Comparison of ENCODE assay signal across 1 cellular context in the genomic region with DNA sequence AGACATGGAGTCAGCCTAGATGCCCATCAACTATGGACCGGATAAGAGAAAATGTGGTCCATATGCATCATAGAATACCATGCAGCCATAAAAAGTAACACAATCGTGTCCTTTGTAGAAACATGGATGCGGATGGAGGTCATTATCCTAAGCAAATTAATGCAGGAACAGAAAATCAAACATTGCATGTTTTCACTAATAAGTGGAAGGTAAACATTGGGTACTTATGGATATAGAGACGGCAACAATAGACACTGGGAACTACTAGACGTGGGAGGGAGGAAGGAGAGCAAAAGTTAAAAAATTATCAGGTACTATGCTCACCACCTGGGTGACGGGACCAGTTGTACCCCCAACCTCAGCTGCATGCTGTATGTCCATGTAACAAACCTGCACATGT.
A peak's percentile ranks its signal among the peaks of the same experiment; 100 is the strongest.
TF ChIP-seq lines count a peak whose summit lies in the region.

No MANE protein-coding gene starts in this region.

TF ChIP-seq in HepG2, 621 proteins besides CTCF, POLR2A, EP300 and RAD21 (continued from another document and continues in another):
- TF ChIP-seq ZXDC (CRISPR knock-in tag; IDR thresholded peaks at IDR 0.05) (no peak), ZSCAN9 (CRISPR knock-in tag; IDR thresholded peaks at IDR 0.05; ENCODE audit: borderline replicate concordance) (no peak), ZNF713 (CRISPR knock-in tag; IDR thresholded peaks at IDR 0.05) (no peak), ZNF3 (CRISPR knock-in tag; IDR thresholded peaks at IDR 0.05) (no peak), ATF7 (IDR thresholded peaks at IDR 0.05) (no peak), ATF7 (CRISPR knock-in tag; IDR thresholded peaks at IDR 0.05) (no peak), EZH2 (conservative IDR thresholded peaks at IDR 0.05; ENCODE audit: low read depth, low read length) (no peak), ZNF343 (CRISPR knock-in tag; IDR thresholded peaks at IDR 0.05) (no peak), ZMYM4 (CRISPR knock-in tag; IDR thresholded peaks at IDR 0.05) (no peak), TOE1 (CRISPR knock-in tag; IDR thresholded peaks at IDR 0.05) (no peak), MTA3 (CRISPR knock-in tag; IDR thresholded peaks at IDR 0.05) (no peak), ZNF230 (CRISPR knock-in tag; IDR thresholded peaks at IDR 0.05) (no peak), ZNF547 (CRISPR knock-in tag; IDR thresholded peaks at IDR 0.05) (no peak), ZBTB21 (CRISPR knock-in tag; IDR thresholded peaks at IDR 0.05) (no peak), TGIF2 (CRISPR knock-in tag; IDR thresholded peaks at IDR 0.05) (0 out of 2 replicates have a peak, but pooled peaks have one; percentile 42), FOXK1 (CRISPR knock-in tag; IDR thresholded peaks at IDR 0.05; ENCODE audit: borderline replicate concordance, low read depth) (no peak; the same call in 1 of the 2 replicates), ATF1 (CRISPR knock-in tag; IDR thresholded peaks at IDR 0.05) (no peak), KAT2B (IDR thresholded peaks at IDR 0.05; ENCODE audit: borderline replicate concordance, low read depth, low read length) (no peak), ZBTB39 (CRISPR knock-in tag; IDR thresholded peaks at IDR 0.05) (0 out of 2 replicates have a peak, but pooled peaks have one; percentile 37), NFKBIZ (CRISPR knock-in tag; IDR thresholded peaks at IDR 0.05) (no peak), NKX3-1 (CRISPR knock-in tag; IDR thresholded peaks at IDR 0.05) (peak; percentile 77; the same call in 1 of the 2 replicates), RBFOX2 (IDR thresholded peaks at IDR 0.05; ENCODE audit: low read depth, low read length) (0 out of 2 replicates have a peak, but pooled peaks have one; percentile 26), ZNF567 (CRISPR knock-in tag; IDR thresholded peaks at IDR 0.05; ENCODE audit: borderline replicate concordance) (no peak), CREM (IDR thresholded peaks at IDR 0.05) (peak; percentile 52; the same call in 1 of the 2 replicates), CREM (CRISPR knock-in tag; IDR thresholded peaks at IDR 0.05) (no peak), ZNF530 (CRISPR knock-in tag; IDR thresholded peaks at IDR 0.05; ENCODE audit: low read depth) (no peak), PHF21A (CRISPR knock-in tag; IDR thresholded peaks at IDR 0.05) (0 out of 2 replicates have a peak, but pooled peaks have one; percentile 23), ZNF646 (CRISPR knock-in tag; IDR thresholded peaks at IDR 0.05) (no peak), KDM6A (CRISPR knock-in tag; IDR thresholded peaks at IDR 0.05; ENCODE audit: low read depth) (no peak), PBX3 (CRISPR knock-in tag; IDR thresholded peaks at IDR 0.05; ENCODE audit: borderline replicate concordance) (no peak), ZNF569 (CRISPR knock-in tag; IDR thresholded peaks at IDR 0.05; ENCODE audit: borderline replicate concordance) (no peak), ZSCAN22 (CRISPR knock-in tag; IDR thresholded peaks at IDR 0.05) (no peak), JUND (CRISPR knock-in tag; IDR thresholded peaks at IDR 0.05) (no peak), GATAD1 (CRISPR knock-in tag; IDR thresholded peaks at IDR 0.05) (no peak), ZNF296 (CRISPR knock-in tag; conservative IDR thresholded peaks at IDR 0.05) (no peak), ZNF367 (CRISPR knock-in tag; IDR thresholded peaks at IDR 0.05; ENCODE audit: borderline replicate concordance) (no peak)
- TF ChIP-seq, protein P1, sequence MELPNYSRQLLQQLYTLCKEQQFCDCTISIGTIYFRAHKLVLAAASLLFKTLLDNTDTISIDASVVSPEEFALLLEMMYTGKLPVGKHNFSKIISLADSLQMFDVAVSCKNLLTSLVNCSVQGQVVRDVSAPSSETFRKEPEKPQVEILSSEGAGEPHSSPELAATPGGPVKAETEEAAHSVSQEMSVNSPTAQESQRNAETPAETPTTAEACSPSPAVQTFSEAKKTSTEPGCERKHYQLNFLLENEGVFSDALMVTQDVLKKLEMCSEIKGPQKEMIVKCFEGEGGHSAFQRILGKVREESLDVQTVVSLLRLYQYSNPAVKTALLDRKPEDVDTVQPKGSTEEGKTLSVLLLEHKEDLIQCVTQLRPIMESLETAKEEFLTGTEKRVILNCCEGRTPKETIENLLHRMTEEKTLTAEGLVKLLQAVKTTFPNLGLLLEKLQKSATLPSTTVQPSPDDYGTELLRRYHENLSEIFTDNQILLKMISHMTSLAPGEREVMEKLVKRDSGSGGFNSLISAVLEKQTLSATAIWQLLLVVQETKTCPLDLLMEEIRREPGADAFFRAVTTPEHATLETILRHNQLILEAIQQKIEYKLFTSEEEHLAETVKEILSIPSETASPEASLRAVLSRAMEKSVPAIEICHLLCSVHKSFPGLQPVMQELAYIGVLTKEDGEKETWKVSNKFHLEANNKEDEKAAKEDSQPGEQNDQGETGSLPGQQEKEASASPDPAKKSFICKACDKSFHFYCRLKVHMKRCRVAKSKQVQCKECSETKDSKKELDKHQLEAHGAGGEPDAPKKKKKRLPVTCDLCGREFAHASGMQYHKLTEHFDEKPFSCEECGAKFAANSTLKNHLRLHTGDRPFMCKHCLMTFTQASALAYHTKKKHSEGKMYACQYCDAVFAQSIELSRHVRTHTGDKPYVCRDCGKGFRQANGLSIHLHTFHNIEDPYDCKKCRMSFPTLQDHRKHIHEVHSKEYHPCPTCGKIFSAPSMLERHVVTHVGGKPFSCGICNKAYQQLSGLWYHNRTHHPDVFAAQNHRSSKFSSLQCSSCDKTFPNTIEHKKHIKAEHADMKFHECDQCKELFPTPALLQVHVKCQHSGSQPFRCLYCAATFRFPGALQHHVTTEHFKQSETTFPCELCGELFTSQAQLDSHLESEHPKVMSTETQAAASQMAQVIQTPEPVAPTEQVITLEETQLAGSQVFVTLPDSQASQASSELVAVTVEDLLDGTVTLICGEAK (IDR thresholded peaks at IDR 0.05) = no peak
- TF ChIP-seq, protein P1 (CRISPR knock-in tag; IDR thresholded peaks at IDR 0.05) = no peak
